ENCODE assay signal across 18 cellular contexts in the genomic region with DNA sequence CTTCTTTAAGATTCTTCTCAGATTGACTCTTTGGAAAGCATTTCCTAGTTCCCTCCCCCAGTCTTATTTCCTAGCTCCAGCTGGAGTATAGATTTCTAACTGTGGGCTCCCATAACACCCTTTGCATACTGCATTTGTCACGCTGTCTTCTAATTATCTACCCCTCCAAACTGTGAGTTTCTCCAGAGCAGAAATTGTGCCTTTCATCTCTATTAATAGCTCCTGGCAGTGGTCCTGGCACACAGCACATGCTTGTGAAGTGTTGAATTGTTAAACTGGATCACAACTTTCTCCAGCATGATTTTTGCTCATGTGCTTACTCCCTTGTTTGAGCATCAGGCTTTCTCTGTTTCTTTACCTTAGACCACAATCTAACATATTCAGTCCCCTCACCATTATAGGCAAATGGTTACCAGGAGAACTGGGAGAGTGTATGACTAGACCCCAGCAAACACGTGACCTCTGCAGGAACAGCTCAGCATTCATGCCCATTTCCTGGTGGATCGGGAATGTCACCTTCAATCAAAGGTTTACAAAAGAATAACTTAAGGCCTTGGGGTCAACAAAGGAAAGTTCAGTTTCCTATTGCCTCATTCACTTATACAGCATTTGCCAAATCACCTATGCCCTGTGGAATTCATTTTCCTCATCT.
DNase-seq lines count a peak whose midpoint lies in the region; ATAC-seq and TF ChIP-seq lines count a peak whose summit lies in the region.
"Had no signal": no experiment of that assay in that cellular context is flagged by ENCODE, and none has a peak within 500 bp of the region (broad histone marks: within the 10 kb centered on the region; RNA-seq: fewer than 3 reads in every experiment).

No MANE protein-coding gene starts in this region.

- H3K4me1 ChIP-seq in GM23338 (ENCODE audit: insufficient read depth) (no peaks in the 10 kb centered on the region), esophagus muscularis mucosa (peaks cover 13 to 24% (median 15%) of the 10 kb centered on the region in 4 donors), rectal smooth muscle tissue (ENCODE audit: control insufficient read depth, insufficient read depth, low read length) (peaks cover 12% of the 10 kb centered on the region)

- H3K4me3 ChIP-seq in GM23338 (no peak overlapping the region), esophagus muscularis mucosa (no peak overlapping the region), rectal smooth muscle tissue (ENCODE audit: low read length) (no peak overlapping the region)
- H3K4me3 ChIP-seq: dorsolateral prefrontal cortex had no signal

- intact Hi-C loops in esophagus muscularis mucosa (cut with DNase I): no loop called here

- H3K27ac Mint-ChIP-seq in GM23338: no peak overlapping the region
- H3K27ac Mint-ChIP-seq: activated CD4-positive, alpha-beta memory T cell treated with anti-CD3 and anti-CD28 coated beads for 36 hours; activated naive CD8-positive, alpha-beta T cell had no signal

- H3K27me3 ChIP-seq in GM23338 (ENCODE audit: insufficient read depth) (no peaks in the 10 kb centered on the region), esophagus muscularis mucosa (no peaks in the 10 kb centered on the region), rectal smooth muscle tissue (ENCODE audit: control insufficient read depth, insufficient read depth, low read length) (no peaks in the 10 kb centered on the region)
- H3K27me3 ChIP-seq: brain microvascular endothelial cell, dorsolateral prefrontal cortex had no signal

- H3K4me2 ChIP-seq in GM23338: no peak overlapping the region

- no peak overlapping the region for H3K27ac ChIP-seq in GM23338 (ENCODE audit: low read depth)
- peak overlapping the region in 3 of 4 donors; percentile 14 to 63 (median 58) for H3K27ac ChIP-seq in esophagus muscularis mucosa (replicated peaks in 1 of 4)
- H3K27ac ChIP-seq in rectal smooth muscle tissue (ENCODE audit: low read depth, low read length): peak overlapping the region; percentile 16
- H3K27ac ChIP-seq: brain microvascular endothelial cell, dorsolateral prefrontal cortex, VCaP had no signal

- H3K36me3 ChIP-seq in GM23338 (ENCODE audit: insufficient read depth) (no peaks in the 10 kb centered on the region), esophagus muscularis mucosa (no peaks in the 10 kb centered on the region), rectal smooth muscle tissue (ENCODE audit: control insufficient read depth, insufficient read depth, low read length) (no peaks in the 10 kb centered on the region)
- H3K36me3 ChIP-seq: brain microvascular endothelial cell had no signal

- TF ChIP-seq POLR2A in esophagus muscularis mucosa (IDR thresholded peaks at IDR 0.05; ENCODE audit: low read depth): no peak

- DNase-seq in GM23338 (ENCODE audit: low spot score) (no peak), esophagus muscularis mucosa (ENCODE audit: extremely low spot score) (no peak), kidney tubule cell (ENCODE audit: low spot score) (peak; percentile 13), GM10266 (ENCODE audit: extremely low spot score) (no peak)
- no peak for DNase-seq in activated naive CD4-positive, alpha-beta T cell (lab: John Stamatoyannopoulos, UW)
- DNase-seq: activated CD4-positive, alpha-beta memory T cell treated with anti-CD3 and anti-CD28 coated beads for 36 hours; activated T-cell treated with anti-CD3 and anti-CD28 coated beads, Interleukin-2, amount 50 U/mL, for 4 hours; brain microvascular endothelial cell; dorsolateral prefrontal cortex; kidney glomerular epithelial cell; NCI-H1436 treated with DMSO at 0.1 percent for 48 hours; NCI-H226; T-helper 1 cell had no signal

- ATAC-seq in GM23338: no peak
- ATAC-seq in GM19463 (IDR thresholded peaks at IDR 0.05; ENCODE audit: unreplicated experiment): no peak
- no peak for ATAC-seq in HG02981 (IDR thresholded peaks at IDR 0.05; ENCODE audit: unreplicated experiment)
- ATAC-seq: activated T-cell treated with anti-CD3 and anti-CD28 coated beads, Interleukin-2, amount 50 U/mL, for 4 hours had no signal

- no peaks in the 10 kb centered on the region for H4K20me1 ChIP-seq in GM23338 (replicated peaks; ENCODE audit: insufficient read depth)

- no peaks in the 10 kb centered on the region for H3K79me2 ChIP-seq in GM23338 (replicated peaks; ENCODE audit: insufficient read depth)

- H3K9me2 ChIP-seq in GM23338 (ENCODE audit: insufficient read depth): no peaks in the 10 kb centered on the region

- peak overlapping the region; percentile 91 for H2AFZ ChIP-seq in GM23338

- no peaks in the 10 kb centered on the region for H3K9me3 ChIP-seq in esophagus muscularis mucosa

- H3F3A ChIP-seq in GM23338 (replicated peaks; ENCODE audit: low read depth): no peaks in the 10 kb centered on the region

- TF ChIP-seq CTCF in GM23338 (conservative IDR thresholded peaks at IDR 0.05; ENCODE audit: low read depth in 2 of 2): no peak
- no peak for TF ChIP-seq CTCF in esophagus muscularis mucosa (IDR thresholded peaks at IDR 0.05)
- TF ChIP-seq CTCF in GM10266 (IDR thresholded peaks at IDR 0.05; ENCODE audit: control insufficient read depth, insufficient read depth, low read depth, missing control alignments): no peak

- peaks cover 1% of the 10 kb centered on the region for H3K27me3 Mint-ChIP-seq in GM23338 (ENCODE audit: insufficient read depth, low read depth, poor library complexity)

- no peak for TF ChIP-seq EP300 in esophagus muscularis mucosa (IDR thresholded peaks at IDR 0.05)

- no peak overlapping the region for H3K4me3 Mint-ChIP-seq in GM23338
- H3K4me3 Mint-ChIP-seq: activated CD4-positive, alpha-beta memory T cell treated with anti-CD3 and anti-CD28 coated beads for 36 hours; activated naive CD8-positive, alpha-beta T cell; activated T-cell treated with anti-CD3 and anti-CD28 coated beads, Interleukin-2, amount 50 U/mL, for 4 hours had no signal

- H3K9me3 Mint-ChIP-seq in GM23338: peaks cover 12% of the 10 kb centered on the region; the same call in 2 of the 3 replicates
- H3K9me3 Mint-ChIP-seq: activated CD4-positive, alpha-beta memory T cell treated with anti-CD3 and anti-CD28 coated beads for 36 hours had no signal

- 39% methylated on average over 3 of the region's 3 CpGs for WGBS in esophagus muscularis mucosa

- peaks cover 4% of the 10 kb centered on the region; the same call in 2 of the 3 replicates for H3K36me3 Mint-ChIP-seq in GM23338 (ENCODE audit: low read depth)
- H3K36me3 Mint-ChIP-seq: activated CD4-positive, alpha-beta memory T cell treated with anti-CD3 and anti-CD28 coated beads for 36 hours; activated naive CD8-positive, alpha-beta T cell had no signal

- no peak overlapping the region for H3K9ac ChIP-seq in rectal smooth muscle tissue (ENCODE audit: low read length)

- H3K4me1 Mint-ChIP-seq in GM23338: no peaks in the 10 kb centered on the region

TF ChIP-seq in GM23338, 12 proteins besides CTCF, POLR2A, EP300 and RAD21:
- no peak for TF ChIP-seq ZNF331 (CRISPR knock-in tag; IDR thresholded peaks at IDR 0.05; ENCODE audit: low read depth)
- TF ChIP-seq JUNB (IDR thresholded peaks at IDR 0.05; ENCODE audit: unreplicated experiment): no peak
